6 cellular contexts compared by ENCODE assay signal in genomic region chr11:737899-738298, GRCh38. TPM values are rescaled to one million over a fixed set of nuclear protein-coding genes. Genes with fewer than 3 reads are reported as not detected.
DNase-seq lines count a peak whose midpoint lies in the region; FAIRE-seq and TF ChIP-seq lines count a peak whose summit lies in the region.
"Not testable (repeated sequence)": the region's sequence is repeated elsewhere in the genome, so short reads cannot be mapped to it uniquely, and the experiment has no call there.

No MANE protein-coding gene starts in this region.

- H3K79me2 ChIP-seq in OCI-LY3 (ENCODE audit: low read length); trophoblast cell (ENCODE audit: control insufficient read depth, insufficient read depth, low read length, poor library complexity): not testable (repeated sequence)

- not testable (repeated sequence) for H4K12ac ChIP-seq in trophoblast cell (ENCODE audit: low read depth, low read length)

- H2BK12ac ChIP-seq in trophoblast cell (ENCODE audit: low read length): peak overlapping the region; percentile 92

- H3K9ac ChIP-seq in BLaER1 treated with 17β-estradiol and CSF1 and Interleukin-3, amounts not matched to agents 10 nM and 100 nM; OCI-LY3 (ENCODE audit: low read length); trophoblast cell (ENCODE audit: low read length): not testable (repeated sequence)

- FAIRE-seq in bronchial epithelial cell (lab: Jason Lieb, UNC): peak; percentile 13

- peak overlapping the region; percentile 32 for H2BK5ac ChIP-seq in trophoblast cell (ENCODE audit: low read depth, low read length, poor library complexity)

- DNase-seq in activated T-cell treated with anti-CD3 and anti-CD28 coated beads, Interleukin-2, amount 50 U/mL, for 24 hours: not testable (repeated sequence)
- DNase-seq in bronchial epithelial cell (ENCODE audit: low read depth) (peak; percentile 22), islet precursor cell (peak; percentile 79), trophoblast cell (peak; percentile 79 to 82)

- H3K79me1 ChIP-seq in trophoblast cell (ENCODE audit: low read length): peaks cover 18% of the 10 kb centered on the region

- H3K9me3 ChIP-seq in BLaER1 treated with 17β-estradiol and CSF1 and Interleukin-3, amounts not matched to agents 10 nM and 100 nM (replicated peaks in 1 of 11); OCI-LY3 (ENCODE audit: insufficient read depth, low read length); trophoblast cell (ENCODE audit: insufficient read depth, low read depth, low read length): not testable (repeated sequence)

- not testable (repeated sequence) for H3K4me3 ChIP-seq in BLaER1 treated with 17β-estradiol and CSF1 and Interleukin-3, amounts not matched to agents 10 nM and 100 nM; bronchial epithelial cell (ENCODE audit: low read depth, low read length); trophoblast cell (ENCODE audit: low read depth, low read length)
- H3K4me3 ChIP-seq in OCI-LY3 (ENCODE audit: low read length): 0 out of 2 replicates have a peak overlapping the region, but pooled peaks have one; percentile 9

- H3K27me3 Mint-ChIP-seq in activated T-cell treated with anti-CD3 and anti-CD28 coated beads, Interleukin-2, amount 50 U/mL, for 24 hours: not testable (repeated sequence)

- peak overlapping the region; percentile 28 for H3K4me3 Mint-ChIP-seq in activated T-cell treated with anti-CD3 and anti-CD28 coated beads, Interleukin-2, amount 50 U/mL, for 24 hours

- peaks cover 12 to 23% (median 18%) of the 10 kb centered on the region in 10 experiments for H3K4me1 ChIP-seq in BLaER1 treated with 17β-estradiol and CSF1 and Interleukin-3, amounts not matched to agents 10 nM and 100 nM
- not testable (repeated sequence) for H3K4me1 ChIP-seq in OCI-LY3 (ENCODE audit: low read length)
- peaks cover 20 to 21% of the 10 kb centered on the region in 2 experiments for H3K4me1 ChIP-seq in trophoblast cell (ENCODE audit: control insufficient read depth in 1 of 2, insufficient read depth in 2 of 2, low read length in 2 of 2)

- H3K23ac ChIP-seq in trophoblast cell (ENCODE audit: low read length): not testable (repeated sequence)

- H3K27ac Mint-ChIP-seq in activated T-cell treated with anti-CD3 and anti-CD28 coated beads, Interleukin-2, amount 50 U/mL, for 24 hours: peak overlapping the region; percentile 27

- TF ChIP-seq CTCF in OCI-LY3 (IDR thresholded peaks at IDR 0.05; ENCODE audit: low read depth, low read length); bronchial epithelial cell (IDR thresholded peaks at IDR 0.05; ENCODE audit: insufficient read depth, low read length, severe bottlenecking): not testable (repeated sequence)

- peaks cover 14 to 24% (median 18%) of the 10 kb centered on the region in 11 experiments; a peak in 21 of 22 replicates for H3K27me3 ChIP-seq in BLaER1 treated with 17β-estradiol and CSF1 and Interleukin-3, amounts not matched to agents 10 nM and 100 nM
- H3K27me3 ChIP-seq in OCI-LY3 (ENCODE audit: low read depth, low read length): peaks cover 14% of the 10 kb centered on the region
- not testable (repeated sequence) for H3K27me3 ChIP-seq in bronchial epithelial cell (ENCODE audit: control insufficient read depth, insufficient read depth, low read length); trophoblast cell (ENCODE audit: insufficient read depth, low read length)

- not testable (repeated sequence) for H3K36me3 ChIP-seq in BLaER1 treated with 17β-estradiol and CSF1 and Interleukin-3, amounts not matched to agents 10 nM and 100 nM; OCI-LY3 (replicated peaks; ENCODE audit: low read depth, low read length); bronchial epithelial cell (ENCODE audit: control insufficient read depth, insufficient read depth, low read length); trophoblast cell (ENCODE audit: control insufficient read depth in 1 of 2, insufficient read depth in 2 of 2, low read length in 2 of 2)

- H4K91ac ChIP-seq in trophoblast cell (ENCODE audit: low read depth, low read length): peak overlapping the region; percentile 74

- H4K20me1 ChIP-seq in BLaER1 treated with 17β-estradiol and CSF1 and Interleukin-3, amounts not matched to agents 10 nM and 100 nM; OCI-LY3 (ENCODE audit: insufficient read depth, low read length): not testable (repeated sequence)

- H2AK5ac ChIP-seq in trophoblast cell (ENCODE audit: low read length): peak overlapping the region; percentile 41

- not testable (repeated sequence) for H3K4ac ChIP-seq in trophoblast cell (ENCODE audit: low read depth, low read length)

- not testable (repeated sequence) for H3K14ac ChIP-seq in trophoblast cell (ENCODE audit: low read length)

- not testable (repeated sequence) for H4K8ac ChIP-seq in trophoblast cell (ENCODE audit: low read depth, low read length)

- peaks cover 15% of the 10 kb centered on the region for H3K4me1 Mint-ChIP-seq in activated T-cell treated with anti-CD3 and anti-CD28 coated beads, Interleukin-2, amount 50 U/mL, for 24 hours (ENCODE audit: low read depth)

- H3K18ac ChIP-seq in trophoblast cell (ENCODE audit: low read length): peak overlapping the region; percentile 71

- peak overlapping the region; percentile 42 to 76 (median 67) for H3K4me2 ChIP-seq in BLaER1 treated with 17β-estradiol and CSF1 and Interleukin-3, amounts not matched to agents 10 nM and 100 nM
- peak overlapping the region; percentile 32 for H3K4me2 ChIP-seq in OCI-LY3 (ENCODE audit: low read length)
- H3K4me2 ChIP-seq in trophoblast cell (ENCODE audit: low read length): peak overlapping the region; percentile 30

- peak overlapping the region; percentile 74 for H2BK120ac ChIP-seq in trophoblast cell (ENCODE audit: insufficient read depth, low read length, poor library complexity)

- H3K9me3 Mint-ChIP-seq in activated T-cell treated with anti-CD3 and anti-CD28 coated beads, Interleukin-2, amount 50 U/mL, for 24 hours: not testable (repeated sequence)

- H3K36me3 Mint-ChIP-seq in activated T-cell treated with anti-CD3 and anti-CD28 coated beads, Interleukin-2, amount 50 U/mL, for 24 hours (ENCODE audit: low read depth): not testable (repeated sequence)

- H3K27ac ChIP-seq in BLaER1 treated with 17β-estradiol and CSF1 and Interleukin-3, amounts not matched to agents 10 nM and 100 nM; OCI-LY3 (ENCODE audit: low read length): not testable (repeated sequence)
- H3K27ac ChIP-seq in trophoblast cell (ENCODE audit: low read depth, low read length): peak overlapping the region; percentile 72

- no CpG with 5 or more reads among the region's 10 CpGs for WGBS in trophoblast cell (ENCODE audit: extremely low coverage, insufficient coverage, insufficient read length)

- not testable (repeated sequence) for H2AFZ ChIP-seq in OCI-LY3 (ENCODE audit: low read depth, low read length)
- H2AFZ ChIP-seq in trophoblast cell (ENCODE audit: insufficient read depth, low read length, poor library complexity): peak overlapping the region; percentile 3

RNA-seq across cellular contexts. Expression of gene TALDO1, which starts 9.4 kb away (rescaled TPM):
- total RNA-seq in bronchial epithelial cell: 251 and 253 TPM in 2 replicates
- 244 and 248 TPM in 2 replicates for polyA plus RNA-seq in trophoblast cell (2013)

RNA-seq across cellular contexts. Expression of gene EPS8L2, which starts 31.9 kb away (rescaled TPM):
- total RNA-seq in bronchial epithelial cell: 105 and 169 TPM in 2 replicates
- polyA plus RNA-seq in trophoblast cell (2013): 166 and 168 TPM in 2 replicates

RNA-seq across cellular contexts. Expression of gene GATD1, which starts 39.4 kb away (rescaled TPM):
- 17.9 and 18.7 TPM in 2 replicates for total RNA-seq in bronchial epithelial cell
- 27.9 and 28.1 TPM in 2 replicates for polyA plus RNA-seq in trophoblast cell (2013)

RNA-seq across cellular contexts. Expression of gene TMEM80, which starts 42.3 kb away (rescaled TPM):
- 9.0 and 28.8 TPM in 2 replicates for total RNA-seq in bronchial epithelial cell
- polyA plus RNA-seq in trophoblast cell (2013): 22.2 and 23.0 TPM in 2 replicates

RNA-seq across cellular contexts. Expression of gene DEAF1, which starts 42.9 kb away (rescaled TPM):
- 23.4 and 26.9 TPM in 2 replicates for total RNA-seq in bronchial epithelial cell
- 24.6 and 25.8 TPM in 2 replicates for polyA plus RNA-seq in trophoblast cell (2013)
